Comparison of ENCODE assay signal across 8 cellular contexts in genomic region chr11:76626921-76627391, GRCh38. TPM values are rescaled to one million over a fixed set of nuclear protein-coding genes. Genes with fewer than 3 reads are reported as not detected.
DNase-seq lines count a peak whose midpoint lies in the region; ATAC-seq and TF ChIP-seq lines count a peak whose summit lies in the region.

No MANE protein-coding gene starts in this region.

- no peaks in the 10 kb centered on the region for H3K27me3 Mint-ChIP-seq in MCF 10A (ENCODE audit: insufficient read depth, unreplicated experiment)

- H3K4me3 Mint-ChIP-seq in MCF 10A (ENCODE audit: unreplicated experiment), result no peak overlapping the region

- POLR2A ChIA-PET in MCF 10A (lab: Yijun Ruan, JAX), result no interaction called here

- H3K4me3 ChIP-seq in breast epithelium, result no peak overlapping the region
- H3K4me3 ChIP-seq in testis, result no peak overlapping the region
- no peak overlapping the region for H3K4me3 ChIP-seq in BE2C (ENCODE audit: low read depth, low read length)

- H3K36me3 ChIP-seq in breast epithelium (no peaks in the 10 kb centered on the region), testis (ENCODE audit: low read depth, missing control alignments) (no peaks in the 10 kb centered on the region), BE2C (no peaks in the 10 kb centered on the region)

- intact Hi-C loops in MCF 10A (cut with micrococcal nuclease), result no loop called here
- intact Hi-C loops in breast epithelium (cut with DNase I; ENCODE audit: low total_unique reads), result no loop called here
- intact Hi-C loops in testis (cut with DNase I; ENCODE audit: low total_unique reads), result no loop called here

- H3K27me3 ChIP-seq in breast epithelium (no peaks in the 10 kb centered on the region), testis (no peaks in the 10 kb centered on the region), BE2C (no peaks in the 10 kb centered on the region)

- H3K27ac ChIP-seq in breast epithelium (peak overlapping the region in 1 of 2 donors; percentile 12), testis (no peak overlapping the region)

- no peaks in the 10 kb centered on the region for H3K36me3 Mint-ChIP-seq in MCF 10A (ENCODE audit: insufficient read depth, unreplicated experiment)

- TF ChIP-seq CTCF in MCF 10A (IDR thresholded peaks at IDR 0.05; ENCODE audit: unreplicated experiment) (no peak), breast epithelium (IDR thresholded peaks at IDR 0.05) (no peak), testis (IDR thresholded peaks at IDR 0.05) (no peak), BE2C (IDR thresholded peaks at IDR 0.05; ENCODE audit: low read depth, low read length) (no peak)

- H3K9me3 Mint-ChIP-seq in MCF 10A (ENCODE audit: unreplicated experiment), result peaks cover 9% of the 10 kb centered on the region

- peak; percentile 67 for ATAC-seq in HG02973 (IDR thresholded peaks at IDR 0.05; ENCODE audit: unreplicated experiment)

- no TSS peak for BruUV-seq in MCF 10A (replicated peaks; lab: Mats Ljungman, UMichigan)

- H3K9me3 ChIP-seq in breast epithelium (peaks cover 0 to 8% of the 10 kb centered on the region in 2 donors), testis (no peaks in the 10 kb centered on the region), BE2C (no peaks in the 10 kb centered on the region)

- no peak overlapping the region for H3K27ac Mint-ChIP-seq in MCF 10A (ENCODE audit: low read depth, unreplicated experiment)

- CTCF ChIA-PET in MCF 10A (lab: Yijun Ruan, JAX), result interaction anchor here (0.5 to 0.6 kb wide), 2 partner anchors 312 to 822 kb away, joined by 3 to 4 read pairs; no protein-coding TSS in a partner anchor

- H3K4me1 ChIP-seq in breast epithelium, result no peaks in the 10 kb centered on the region
- H3K4me1 ChIP-seq in testis, result peaks cover 13% of the 10 kb centered on the region
- peaks cover 19% of the 10 kb centered on the region for H3K4me1 ChIP-seq in BE2C

- 93 to 94% methylated on average over 6 of the region's 6 CpGs for WGBS in testis, 2 donors

- TF ChIP-seq POLR2A in breast epithelium (IDR thresholded peaks at IDR 0.05) (no peak), testis (IDR thresholded peaks at IDR 0.05) (no peak)

- H3K4me1 Mint-ChIP-seq in MCF 10A (ENCODE audit: insufficient read depth, unreplicated experiment), result peaks cover 10% of the 10 kb centered on the region

- DNase-seq in MCF 10A (ENCODE audit: unreplicated experiment) (peak; percentile 14), breast epithelium (ENCODE audit: low spot score in 2 of 2) (no peak), RPMI8226 (peak; percentile 87), fibroblast of gingiva (ENCODE audit: low read depth) (peak; percentile 46), kidney glomerular epithelial cell (lab: John Stamatoyannopoulos, UW) (no peak), testis (no peak), BE2C (no peak)

RNA-seq across cellular contexts. Expression of gene LRRC32, which starts 43.6 kb away (rescaled TPM):
- not detected in 2 replicates for total RNA-seq in MCF 10A (2022)
- total RNA-seq in breast epithelium, result 10 to 100 TPM in 2 of 3 donors, 1 to 10 TPM in 1; 7.5 to 56.0 (median 42.6) TPM
- total RNA-seq in testis, result 1 to 10 TPM; 6.5 to 9.1 TPM
- 20.5 TPM for polyA plus RNA-seq in testis (ENCODE audit: insufficient read depth, low read depth, low replicate concordance)
- 0.73 TPM for polyA plus RNA-seq in BE2C (2012; ENCODE audit: insufficient read depth, insufficient read length, low read depth)

Comparison
In these comparisons a context has a peak if more than half of its experiments do, and no peak if none do; other contexts are left out.
1. DNase-seq: peak in MCF 10A (single experiment), RPMI8226 (single experiment) and fibroblast of gingiva (single experiment); none in breast epithelium (0 of 2), kidney glomerular epithelial cell (single experiment), testis (single experiment) and BE2C (single experiment).